Comparison of ENCODE assay signal across 1 cellular context in the genomic region with DNA sequence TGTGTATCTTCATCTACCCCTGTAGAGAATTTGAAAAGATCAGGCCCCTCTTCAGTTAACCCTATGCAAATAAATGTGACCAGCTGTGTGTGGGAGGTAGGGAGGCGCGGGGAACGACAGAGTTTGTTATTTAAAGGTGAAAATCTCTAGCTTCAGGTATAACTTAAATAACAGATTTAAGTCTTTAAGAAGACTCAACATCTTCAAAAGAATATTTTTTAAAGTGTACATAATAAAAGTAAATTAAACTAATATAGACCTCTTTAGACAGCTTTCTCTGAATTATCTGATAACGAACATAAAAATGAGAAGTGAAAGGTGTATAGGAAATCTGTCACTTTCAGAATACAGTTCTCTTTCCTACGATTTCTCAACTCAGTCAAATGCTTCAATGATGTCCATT.
TF ChIP-seq lines count a peak whose summit lies in the region.

No MANE protein-coding gene starts in this region.

TF ChIP-seq in IMR-90, 13 proteins besides CTCF, POLR2A, EP300 and RAD21 (continued from another document):
- TF ChIP-seq, protein P1, sequence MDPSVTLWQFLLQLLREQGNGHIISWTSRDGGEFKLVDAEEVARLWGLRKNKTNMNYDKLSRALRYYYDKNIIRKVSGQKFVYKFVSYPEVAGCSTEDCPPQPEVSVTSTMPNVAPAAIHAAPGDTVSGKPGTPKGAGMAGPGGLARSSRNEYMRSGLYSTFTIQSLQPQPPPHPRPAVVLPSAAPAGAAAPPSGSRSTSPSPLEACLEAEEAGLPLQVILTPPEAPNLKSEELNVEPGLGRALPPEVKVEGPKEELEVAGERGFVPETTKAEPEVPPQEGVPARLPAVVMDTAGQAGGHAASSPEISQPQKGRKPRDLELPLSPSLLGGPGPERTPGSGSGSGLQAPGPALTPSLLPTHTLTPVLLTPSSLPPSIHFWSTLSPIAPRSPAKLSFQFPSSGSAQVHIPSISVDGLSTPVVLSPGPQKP (IDR thresholded peaks at IDR 0.05; ENCODE audit: borderline replicate concordance, low read depth, low read length), result no peak
- TF ChIP-seq CHD1 (IDR thresholded peaks at IDR 0.05; ENCODE audit: low read depth, low read length) (no peak), SMC3 (IDR thresholded peaks at IDR 0.05; ENCODE audit: low read depth, low read length) (no peak), RCOR1 (IDR thresholded peaks at IDR 0.05; ENCODE audit: insufficient replicate concordance, low read length) (no peak)
TF ChIP-seq in IMR-90: peak in this region for 0.
